21 cellular contexts compared by ENCODE assay signal in genomic region chr1:43556772-43557171, GRCh38. TPM values are rescaled to one million over a fixed set of nuclear protein-coding genes. Genes with fewer than 3 reads are reported as not detected.
"Had no signal": no experiment of that assay in that cellular context is flagged by ENCODE, and none has a peak within 500 bp of the region (broad histone marks: within the 10 kb centered on the region; RNA-seq: fewer than 3 reads in every experiment).

No MANE protein-coding gene starts in this region.

- DNase-seq: activated B cell treated with CpG ODN at 0.5 μM for 24 hours; activated CD4-positive, alpha-beta T cell treated with anti-CD3 and anti-CD28 coated beads for 48 hours; activated CD8-positive, alpha-beta T cell treated with anti-CD3 and anti-CD28 coated beads for 36 hours; activated effector memory CD4-positive, alpha-beta T cell treated with anti-CD3 and anti-CD28 coated beads, Interleukin-2, amount 50 U/mL, for 16 hours; activated T-cell treated with anti-CD3 and anti-CD28 coated beads, Interleukin-2, amount 50 U/mL, for 48 hours; amniotic stem cell; caudate nucleus; effector CD8-positive, alpha-beta T cell; heart left ventricle; left colon; midbrain; naive thymus-derived CD4-positive, alpha-beta T cell; posterior cingulate gyrus; small intestine; stimulated activated CD4-positive, alpha-beta T cell treated with anti-CD3 and anti-CD28 coated beads, Interleukin-4, amount 100 ng/mL, for 4 hours; stimulated activated CD8-positive, alpha-beta memory T cell treated with anti-CD3 and anti-CD28 coated beads, Interleukin-4, amount 100 ng/mL, for 48 hours; stimulated activated naive CD4-positive, alpha-beta T cell treated with Interleukin-2 at 50 U/mL for 16 hours; testis had no signal

- H3K36me3 ChIP-seq: right atrium auricular region had no signal

- ATAC-seq: activated CD8-positive, alpha-beta T cell treated with anti-CD3 and anti-CD28 coated beads for 36 hours; activated naive CD4-positive, alpha-beta T cell treated with anti-CD3 and anti-CD28 coated beads, Interleukin-2, amount 50 U/mL, for 72 hours; heart left ventricle; naive thymus-derived CD4-positive, alpha-beta T cell had no signal

- H3K4me1 ChIP-seq: testis had no signal

- H3K9me3 ChIP-seq: heart left ventricle, right atrium auricular region, testis had no signal

- H3K4me3 ChIP-seq: coronary artery, heart left ventricle, right atrium auricular region, testis had no signal

- H3K27ac ChIP-seq: coronary artery, right atrium auricular region, testis had no signal

- H3K27me3 ChIP-seq: heart left ventricle, right atrium auricular region, testis had no signal

RNA-seq across cellular contexts. Expression of gene PTPRF, which starts 26.1 kb away (rescaled TPM):
- total RNA-seq: activated B cell treated with CpG ODN at 0.5 μM for 24 hours had no signal
- polyA plus RNA-seq: naive thymus-derived CD4-positive, alpha-beta T cell had no signal
